10 cellular contexts compared by ENCODE assay signal in genomic region chr16:54284319-54284930, GRCh38. TPM values are rescaled to one million over a fixed set of nuclear protein-coding genes. Genes with fewer than 3 reads are reported as not detected.
DNase-seq lines count a peak whose midpoint lies in the region; ATAC-seq and TF ChIP-seq lines count a peak whose summit lies in the region.
"Had no signal": no experiment of that assay in that cellular context is flagged by ENCODE, and none has a peak within 500 bp of the region (broad histone marks: within the 10 kb centered on the region; RNA-seq: fewer than 3 reads in every experiment).

No MANE protein-coding gene starts in this region.

- intact Hi-C loops in esophagus squamous epithelium (cut with DNase I), result no loop called here

- H3K36me3 ChIP-seq in esophagus squamous epithelium, result peaks cover 0 to 12% (median 0%) of the 10 kb centered on the region in 3 donors

- H3K9me3 Mint-ChIP-seq in osteocyte (ENCODE audit: unreplicated experiment), result no peaks in the 10 kb centered on the region
- H3K9me3 Mint-ChIP-seq: activated T-cell treated with anti-CD3 and anti-CD28 coated beads, Interleukin-2, amount 50 U/mL, for 4 hours had no signal

- TF ChIP-seq POLR2A in esophagus squamous epithelium (IDR thresholded peaks at IDR 0.05), result no peak

- WGBS in esophagus squamous epithelium, 2 donors, result 20% methylated on average over 1 of the region's 73 CpGs; no CpG with 5 or more reads in 1 of the 2 donors

- peaks cover 15 to 72% (median 34%) of the 10 kb centered on the region in 3 donors for H3K4me1 ChIP-seq in esophagus squamous epithelium

- H3K27me3 ChIP-seq in esophagus squamous epithelium, result peaks cover 0 to 95% (median 14%) of the 10 kb centered on the region in 4 donors

- TF ChIP-seq CTCF in esophagus squamous epithelium (IDR thresholded peaks at IDR 0.05) (peak in 1 of 6 experiments; percentile 31), osteocyte (IDR thresholded peaks at IDR 0.05) (no peak)

- DNase-seq in DMS53 (lab: John Stamatoyannopoulos, UW) (peak; percentile 74), NCI-H2227 (lab: John Stamatoyannopoulos, UW; ENCODE audit: unreplicated experiment) (peak; percentile 20), esophagus squamous epithelium (lab: John Stamatoyannopoulos, UW) (no peak), osteocyte (ENCODE audit: extremely low spot score, unreplicated experiment) (no peak), NK-92 (lab: John Stamatoyannopoulos, UW; ENCODE audit: unreplicated experiment) (no peak), germinal center (ENCODE audit: low spot score) (no peak), HuH-7.5 (ENCODE audit: low spot score) (no peak)
- DNase-seq: activated T-cell treated with anti-CD3 and anti-CD28 coated beads, Interleukin-2, amount 50 U/mL, for 4 hours; NCI-H2029 treated with DMSO at 0.1 percent for 48 hours had no signal

- H3K9me3 ChIP-seq in esophagus squamous epithelium, result no peaks in the 10 kb centered on the region

- H3K4me3 Mint-ChIP-seq in osteocyte (ENCODE audit: unreplicated experiment), result peak overlapping the region; percentile 67

- peak overlapping the region; percentile 63 to 81 (median 73) for H3K4me3 ChIP-seq in esophagus squamous epithelium

- no peak for ATAC-seq in GM18909 (IDR thresholded peaks at IDR 0.05; ENCODE audit: poor library complexity, unreplicated experiment)
- ATAC-seq: activated T-cell treated with anti-CD3 and anti-CD28 coated beads, Interleukin-2, amount 50 U/mL, for 4 hours had no signal

- H3K27ac Mint-ChIP-seq in osteocyte (ENCODE audit: unreplicated experiment), result no peak overlapping the region

- H3K27me3 Mint-ChIP-seq in osteocyte (ENCODE audit: unreplicated experiment), result peaks cover 77% of the 10 kb centered on the region

- H3K4me1 Mint-ChIP-seq in osteocyte (ENCODE audit: unreplicated experiment), result peaks cover 28% of the 10 kb centered on the region

- peaks cover 2% of the 10 kb centered on the region for H3K36me3 Mint-ChIP-seq in osteocyte (ENCODE audit: unreplicated experiment)

- H3K27ac ChIP-seq in esophagus squamous epithelium, result peak overlapping the region; percentile 90 to 97 (median 94)

RNA-seq across cellular contexts. Expression of gene IRX3, which starts 2.2 kb away (rescaled TPM):
- total RNA-seq in esophagus squamous epithelium (10 to 100 TPM; 18.1 to 27.4 (median 26.4) TPM), osteocyte (0.63 and 0.91 TPM in 2 replicates)

Comparison
In these comparisons a context has a peak if more than half of its experiments do, and no peak if none do; other contexts are left out.
1. DNase-seq: peak in DMS53 (single experiment) and NCI-H2227 (single experiment); none in esophagus squamous epithelium (single experiment), osteocyte (single experiment), NK-92 (single experiment), germinal center (single experiment) and HuH-7.5 (single experiment).